ENCODE assay signal across 24 cellular contexts in the genomic region with DNA sequence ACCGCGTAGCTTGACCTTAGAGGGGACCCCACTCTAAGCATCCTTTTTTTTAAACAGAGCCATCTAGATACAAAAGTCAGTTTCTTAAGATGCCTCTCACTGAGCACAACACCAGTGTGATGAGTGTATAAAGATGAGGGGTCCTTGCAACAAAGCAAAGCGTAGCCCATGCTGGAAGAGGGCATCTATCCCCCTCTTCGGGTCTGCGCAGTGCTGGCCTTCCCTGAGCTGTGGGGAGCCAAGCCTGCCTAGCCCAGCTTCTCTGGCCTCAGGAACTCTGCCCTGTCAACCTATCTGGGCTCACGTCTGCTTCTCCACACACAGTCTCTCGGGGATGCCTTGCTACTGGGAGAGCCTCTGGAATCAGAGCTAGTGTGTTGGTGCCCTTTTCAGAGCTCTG.
A peak's percentile ranks its signal among the peaks of the same experiment; 100 is the strongest.
DNase-seq lines count a peak whose midpoint lies in the region; ATAC-seq and TF ChIP-seq lines count a peak whose summit lies in the region.
"Had no signal": no experiment of that assay in that cellular context is flagged by ENCODE, and none has a peak within 500 bp of the region (broad histone marks: within the 10 kb centered on the region; RNA-seq: fewer than 3 reads in every experiment).

No MANE protein-coding gene starts in this region.

- no peaks in the 10 kb centered on the region for H3K79me2 ChIP-seq in SK-N-SH (ENCODE audit: insufficient read depth)

- no peak overlapping the region for H3K23ac ChIP-seq in neuronal stem cell (ENCODE audit: low read depth, low read length, poor library complexity)

- H3K9ac ChIP-seq in SK-N-SH (no peak overlapping the region), neuronal stem cell (ENCODE audit: low read depth, low read length, poor library complexity) (no peak overlapping the region)
- H3K9ac ChIP-seq: BLaER1 treated with 17β-estradiol and CSF1 and Interleukin-3, amounts not matched to agents 10 nM and 100 nM; GM23248 had no signal

- no peak overlapping the region for H2BK5ac ChIP-seq in neuronal stem cell (ENCODE audit: low read length)

- H3K27me3 ChIP-seq in SK-N-SH (ENCODE audit: insufficient read depth) (no peaks in the 10 kb centered on the region), neuronal stem cell (ENCODE audit: control insufficient read depth in 3 of 3, insufficient read depth in 3 of 3, low read depth in 1 of 3, low read length in 3 of 3) (no peaks in the 10 kb centered on the region), tibial artery (no peaks in the 10 kb centered on the region)
- H3K27me3 ChIP-seq: BE2C; BLaER1 treated with 17β-estradiol and CSF1 and Interleukin-3, amounts not matched to agents 10 nM and 100 nM had no signal

- no peaks in the 10 kb centered on the region for H3F3A ChIP-seq in SK-N-SH (replicated peaks; ENCODE audit: insufficient read depth)

- H3K18ac ChIP-seq in neuronal stem cell (ENCODE audit: low read length) = no peak overlapping the region

- H3K36me3 ChIP-seq in SK-N-SH (replicated peaks in 1 of 2; ENCODE audit: control insufficient read depth in 1 of 2, insufficient read depth in 2 of 2, low read length in 1 of 2) (peaks cover 0 to 30% of the 10 kb centered on the region in 2 experiments), neuronal stem cell (replicated peaks in 1 of 2; ENCODE audit: control insufficient read depth in 2 of 2, insufficient read depth in 2 of 2, low read length in 2 of 2) (peaks cover 16 to 54% of the 10 kb centered on the region in 2 donors), tibial artery (peaks cover 22 to 67% (median 44%) of the 10 kb centered on the region in 3 donors)
- H3K36me3 ChIP-seq: BE2C had no signal

- no peak overlapping the region for H4K8ac ChIP-seq in neuronal stem cell (ENCODE audit: low read depth, low read length)

- TF ChIP-seq CTCF in SK-N-SH (IDR thresholded peaks at IDR 0.05) (no peak), chondrocyte (IDR thresholded peaks at IDR 0.05) (no peak), tibial artery (IDR thresholded peaks at IDR 0.05) (no peak)

- H3K4me1 Mint-ChIP-seq in chondrocyte (ENCODE audit: low read depth) = peaks cover 11% of the 10 kb centered on the region
- H3K4me1 Mint-ChIP-seq: CD14-positive monocyte; CD8-positive, alpha-beta memory T cell had no signal

- H3K9me2 ChIP-seq in SK-N-SH = no peaks in the 10 kb centered on the region

- H3K4ac ChIP-seq in neuronal stem cell (ENCODE audit: low read length) = peak overlapping the region; percentile 23

- H3K4me1 ChIP-seq in SK-N-SH (ENCODE audit: control insufficient read depth in 1 of 2, insufficient read depth in 2 of 2, low read depth in 1 of 2, low read length in 1 of 2) (no peaks in the 10 kb centered on the region), neuronal stem cell (ENCODE audit: control insufficient read depth in 2 of 2, insufficient read depth in 1 of 2, low read depth in 1 of 2, low read length in 2 of 2) (no peaks in the 10 kb centered on the region), tibial artery (peaks cover 0 to 21% (median 7%) of the 10 kb centered on the region in 4 donors)
- H3K4me1 ChIP-seq: BE2C; BLaER1 treated with 17β-estradiol and CSF1 and Interleukin-3, amounts not matched to agents 10 nM and 100 nM had no signal

- no peak overlapping the region for H3K4me2 ChIP-seq in SK-N-SH
- no peak overlapping the region for H3K4me2 ChIP-seq in neuronal stem cell (ENCODE audit: insufficient read depth, low read length, poor library complexity, severe bottlenecking)
- H3K4me2 ChIP-seq: BLaER1 treated with 17β-estradiol and CSF1 and Interleukin-3, amounts not matched to agents 10 nM and 100 nM had no signal

- WGBS in SK-N-SH (ENCODE audit: low lambda C conversion rate) = 97% methylated on average over 5 of the region's 7 CpGs
- WGBS in neuronal stem cell (ENCODE audit: extremely low coverage in 2 of 2, insufficient read length in 2 of 2, insufficient replicate concordance in 1 of 2), 2 donors = no CpG with 5 or more reads among the region's 7 CpGs

- H3K14ac ChIP-seq in neuronal stem cell (ENCODE audit: low read length) = peak overlapping the region; percentile 17

- intact Hi-C loops in tibial artery (cut with DNase I; ENCODE audit: low total_unique reads) = loop anchor here (10.0 kb wide), 2 partner anchors 116 to 344 kb away; partner anchors contain the start of gene NT5C2

- no peaks in the 10 kb centered on the region for H3K9me3 Mint-ChIP-seq in chondrocyte (ENCODE audit: low read depth)
- H3K9me3 Mint-ChIP-seq: CD14-positive monocyte; CD4-positive, alpha-beta T cell; CD8-positive, alpha-beta memory T cell had no signal

- H3K27me3 Mint-ChIP-seq in chondrocyte (ENCODE audit: low read depth) = no peaks in the 10 kb centered on the region
- H3K27me3 Mint-ChIP-seq: CD4-positive, alpha-beta T cell; CD8-positive, alpha-beta memory T cell had no signal

- no peak overlapping the region for H2BK120ac ChIP-seq in neuronal stem cell (ENCODE audit: low read depth, low read length)

- TF ChIP-seq RAD21 in SK-N-SH (IDR thresholded peaks at IDR 0.05; ENCODE audit: low read length) = no peak

- no peak for TF ChIP-seq EP300 in SK-N-SH (IDR thresholded peaks at IDR 0.05; ENCODE audit: borderline replicate concordance in 1 of 2, low read depth in 1 of 2, low read length in 1 of 2)

- H2AK5ac ChIP-seq in neuronal stem cell (ENCODE audit: low read depth, low read length) = no peak overlapping the region

- H2BK15ac ChIP-seq in neuronal stem cell (ENCODE audit: low read length) = no peak overlapping the region

- no peaks in the 10 kb centered on the region for H3K79me1 ChIP-seq in neuronal stem cell (ENCODE audit: low read depth, low read length)

- peaks cover 45% of the 10 kb centered on the region for H3K36me3 Mint-ChIP-seq in chondrocyte (ENCODE audit: low read depth)

- H3K4me3 Mint-ChIP-seq in chondrocyte (ENCODE audit: unreplicated experiment) = no peak overlapping the region
- H3K4me3 Mint-ChIP-seq: CD14-positive monocyte; CD4-positive, alpha-beta T cell; CD8-positive, alpha-beta memory T cell had no signal

- H2AFZ ChIP-seq in SK-N-SH (ENCODE audit: low read depth) (no peak overlapping the region), neuronal stem cell (ENCODE audit: low read length) (no peak overlapping the region)
- H2AFZ ChIP-seq: GM23248 had no signal

- POLR2A ChIA-PET in SK-N-SH (lab: Yijun Ruan, JAX) = no interaction called here

- H4K91ac ChIP-seq in neuronal stem cell (ENCODE audit: low read depth, low read length, poor library complexity) = no peak overlapping the region

- ATAC-seq in SK-N-SH treated with all-trans-retinoic acid at 6 μM for 48 hours (peak; percentile 6; the same call in 1 of the 3 replicates), HG02884 (IDR thresholded peaks at IDR 0.05; ENCODE audit: unreplicated experiment) (no peak)
- ATAC-seq: GM12878 had no signal

- CTCF ChIA-PET in SK-N-SH (lab: Yijun Ruan, JAX) = interaction anchor here (0.7 to 20.8 kb wide), 3 partner anchors 9 to 165 kb away, joined by 3 to 264 read pairs (median 10); partner anchors contain the start of gene CNNM2

- no peaks in the 10 kb centered on the region for H4K20me1 ChIP-seq in SK-N-SH (ENCODE audit: insufficient read depth)

- no peak overlapping the region for H3K4me3 ChIP-seq in SK-N-SH (ENCODE audit: low read depth in 2 of 2, low read length in 1 of 2)
- H3K4me3 ChIP-seq in neuronal stem cell (ENCODE audit: low read length in 2 of 2) = no peak overlapping the region
- H3K4me3 ChIP-seq in tibial artery = no peak overlapping the region
- H3K4me3 ChIP-seq: BLaER1 treated with 17β-estradiol and CSF1 and Interleukin-3, amounts not matched to agents 10 nM and 100 nM; GM12878; GM23248 had no signal

- H3K27ac ChIP-seq in SK-N-SH (ENCODE audit: low read depth in 2 of 2, low read length in 1 of 2) (no peak overlapping the region), neuronal stem cell (replicated peaks; ENCODE audit: low read length) (no peak overlapping the region), tibial artery (peak overlapping the region; percentile 58 to 76)
- H3K27ac ChIP-seq: 22Rv1; BLaER1 treated with 17β-estradiol and CSF1 and Interleukin-3, amounts not matched to agents 10 nM and 100 nM; GM23248 had no signal

- no peak overlapping the region for H2BK12ac ChIP-seq in neuronal stem cell (ENCODE audit: low read length)

- DNase-seq in SK-N-SH (no peak), chondrocyte (ENCODE audit: low spot score) (no peak), neuronal stem cell (ENCODE audit: low spot score) (no peak), tibial artery (no peak), midbrain (lab: John Stamatoyannopoulos, UW) (no peak)
- no peak for DNase-seq in activated CD4-positive, alpha-beta T cell treated with anti-CD3 and anti-CD28 coated beads for 4 hours
- DNase-seq: ACHN; AML-193; BE2C; CD4-positive, alpha-beta T cell; CD8-positive, alpha-beta memory T cell; DMS 273 treated with DMSO at 0.1 percent for 48 hours; DMS79; EL; GDM1; GM23248; H7; HCEC 1CT had no signal

- peak overlapping the region; percentile 27 for H3K27ac Mint-ChIP-seq in chondrocyte (ENCODE audit: unreplicated experiment)
- H3K27ac Mint-ChIP-seq: CD14-positive monocyte; CD4-positive, alpha-beta T cell had no signal

- H3K9me3 ChIP-seq in SK-N-SH (no peaks in the 10 kb centered on the region), neuronal stem cell (replicated peaks in 1 of 2; ENCODE audit: control insufficient read depth in 2 of 2, insufficient read depth in 1 of 2, low read depth in 1 of 2, low read length in 2 of 2) (no peaks in the 10 kb centered on the region), tibial artery (no peaks in the 10 kb centered on the region)
- H3K9me3 ChIP-seq: BE2C; BLaER1 treated with 17β-estradiol and CSF1 and Interleukin-3, amounts not matched to agents 10 nM and 100 nM had no signal

TF ChIP-seq in SK-N-SH treated with all-trans-retinoic acid at 6 μM for 48 hours, 23 proteins besides CTCF, POLR2A, EP300 and RAD21 (continues in another document):
- no peak for TF ChIP-seq ZFP30 (CRISPR knock-in tag; IDR thresholded peaks at IDR 0.05)
- no peak for TF ChIP-seq ZFP3 (CRISPR knock-in tag; IDR thresholded peaks at IDR 0.05)
- TF ChIP-seq GLIS3 (CRISPR knock-in tag; IDR thresholded peaks at IDR 0.05) = no peak
- no peak for TF ChIP-seq ARNTL (CRISPR knock-in tag; IDR thresholded peaks at IDR 0.05; ENCODE audit: borderline replicate concordance, low read depth)
- no peak for TF ChIP-seq ZNF70 (CRISPR knock-in tag; IDR thresholded peaks at IDR 0.05)

TF ChIP-seq in SK-N-SH, 30 proteins besides CTCF, POLR2A, EP300 and RAD21 (continues in another document):
- TF ChIP-seq GATA2 (CRISPR knock-in tag; IDR thresholded peaks at IDR 0.05) (no peak), IRF3 (IDR thresholded peaks at IDR 0.05; ENCODE audit: low read depth, low read length) (no peak)

Comparison
In these comparisons a context has a peak if more than half of its experiments do, and no peak if none do; other contexts are left out.
1. H3K27ac ChIP-seq: peak in tibial artery (2 of 2); none in SK-N-SH (0 of 2) and neuronal stem cell (single experiment).